ENCODE assay signal across 7 cellular contexts in the genomic region with DNA sequence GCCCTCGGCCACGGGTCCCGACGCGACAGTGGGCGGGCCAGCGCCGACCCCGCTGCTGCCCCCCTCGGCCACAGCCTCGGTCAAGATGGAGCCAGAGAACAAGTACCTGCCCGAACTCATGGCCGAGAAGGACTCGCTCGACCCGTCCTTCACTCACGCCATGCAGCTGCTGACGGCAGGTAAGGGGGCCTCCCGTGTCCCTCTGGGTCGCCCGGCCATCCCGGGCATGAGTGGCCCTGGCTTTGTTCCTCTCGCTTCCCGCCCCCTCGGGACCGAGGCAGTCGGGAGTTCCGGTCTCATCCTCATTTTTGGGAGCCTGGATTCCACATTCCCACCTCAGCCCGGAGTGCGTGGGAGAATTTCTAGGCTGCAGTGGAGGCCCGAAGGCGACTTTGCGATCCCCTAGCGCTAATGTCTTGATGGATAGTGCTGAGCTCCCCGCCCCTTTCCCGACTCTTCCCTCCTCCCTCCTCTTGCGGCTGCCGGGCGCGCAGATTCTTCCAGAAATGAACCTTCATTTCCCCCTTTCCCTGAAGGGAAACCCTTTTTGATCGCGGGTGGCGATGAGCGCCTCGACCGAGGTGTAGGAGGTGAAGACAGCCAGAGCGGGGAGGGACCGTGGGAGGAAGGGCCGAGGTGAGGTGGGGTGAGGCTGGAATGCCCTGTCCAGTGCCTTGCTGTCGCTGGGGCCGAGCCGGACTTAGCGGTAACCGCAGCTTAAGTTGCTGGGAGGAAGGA. TPM values are rescaled to one million over a fixed set of nuclear protein-coding genes. Genes with fewer than 3 reads are reported as not detected.
DNase-seq lines count a peak whose midpoint lies in the region; TF ChIP-seq lines count a peak whose summit lies in the region.

No MANE protein-coding gene starts in this region.

- H2BK12ac ChIP-seq in mesenchymal stem cell (ENCODE audit: low read length in 2 of 2): peak overlapping the region in 1 of 2 experiments; percentile 73

- H3K4me3 ChIP-seq in GM12875 (ENCODE audit: low read depth, low read length) (peak overlapping the region; percentile 99), HAP-1 (peak overlapping the region; percentile 99), MG63 (peak overlapping the region; percentile 98), endodermal cell (ENCODE audit: low read length) (peak overlapping the region; percentile 99), mesenchymal stem cell (ENCODE audit: insufficient read depth in 1 of 2, low read depth in 1 of 2, low read length in 2 of 2) (peak overlapping the region; percentile 95 to 99)

- TF ChIP-seq CTCF in GM12875 (IDR thresholded peaks at IDR 0.05; ENCODE audit: borderline replicate concordance, insufficient read depth, low read depth, low read length) (no peak), endodermal cell (conservative IDR thresholded peaks at IDR 0.05) (peak; percentile 35)

- H3K36me3 Mint-ChIP-seq in activated CD4-positive, alpha-beta memory T cell treated with anti-CD3 and anti-CD28 coated beads, Interleukin-2, amount 10 ng/mL, durations not matched to agents 7 days and 5 days (ENCODE audit: low read depth): peaks cover 29% of the 10 kb centered on the region
- peaks cover 19% of the 10 kb centered on the region for H3K36me3 Mint-ChIP-seq in endodermal cell (ENCODE audit: low read depth)

- H2BK120ac ChIP-seq in mesenchymal stem cell (ENCODE audit: low read depth, low read length): peak overlapping the region; percentile 97

- H3K36me3 ChIP-seq in HAP-1 (replicated peaks) (peaks cover 26% of the 10 kb centered on the region), MG63 (peaks cover 36% of the 10 kb centered on the region), endodermal cell (ENCODE audit: control insufficient read depth, insufficient read depth, low read length) (peaks cover 31% of the 10 kb centered on the region), mesenchymal stem cell (ENCODE audit: control insufficient read depth in 1 of 2, insufficient read depth in 2 of 2, low read depth in 1 of 2, low read length in 2 of 2) (peaks cover 0 to 8% of the 10 kb centered on the region in 2 experiments)

- H3K4me1 ChIP-seq in HAP-1: peaks cover 21% of the 10 kb centered on the region
- H3K4me1 ChIP-seq in endodermal cell (ENCODE audit: control insufficient read depth, insufficient read depth, low read length): no peaks in the 10 kb centered on the region
- peaks cover 5% of the 10 kb centered on the region for H3K4me1 ChIP-seq in mesenchymal stem cell (ENCODE audit: control insufficient read depth, insufficient read depth, low read depth, low read length)

- H3K27me3 ChIP-seq in HAP-1 (ENCODE audit: low read depth) (no peaks in the 10 kb centered on the region), MG63 (no peaks in the 10 kb centered on the region), endodermal cell (ENCODE audit: control insufficient read depth, insufficient read depth, low read length, poor library complexity, severe bottlenecking) (no peaks in the 10 kb centered on the region), mesenchymal stem cell (ENCODE audit: control insufficient read depth in 1 of 2, insufficient read depth in 1 of 2, low read length in 2 of 2) (no peaks in the 10 kb centered on the region)

- H3K79me1 ChIP-seq in mesenchymal stem cell (replicated peaks; ENCODE audit: low read length, poor library complexity, severe bottlenecking): no peaks in the 10 kb centered on the region

- H3K9ac ChIP-seq in endodermal cell (ENCODE audit: extremely low read depth, low read length, poor library complexity, severe bottlenecking) (peak overlapping the region; percentile 96), mesenchymal stem cell (ENCODE audit: low read length) (peak overlapping the region; percentile 98)

- H3K4me2 ChIP-seq in mesenchymal stem cell (ENCODE audit: low read length, poor library complexity, severe bottlenecking): peak overlapping the region; percentile 38

- H3K4ac ChIP-seq in mesenchymal stem cell (ENCODE audit: low read depth in 1 of 2, low read length in 2 of 2): peak overlapping the region; percentile 98 to 100

- peak overlapping the region; percentile 74 for H2AK5ac ChIP-seq in mesenchymal stem cell (ENCODE audit: low read length, severe bottlenecking)

- peak overlapping the region; percentile 99 for H3K27ac ChIP-seq in endodermal cell (ENCODE audit: low read depth, low read length)
- peak overlapping the region; percentile 83 for H3K27ac ChIP-seq in mesenchymal stem cell (ENCODE audit: low read length, poor library complexity, severe bottlenecking)

- no peaks in the 10 kb centered on the region for H3K9me3 ChIP-seq in HAP-1
- H3K9me3 ChIP-seq in MG63: no peaks in the 10 kb centered on the region
- H3K9me3 ChIP-seq in endodermal cell (ENCODE audit: control insufficient read depth, low read length): no peaks in the 10 kb centered on the region
- H3K9me3 ChIP-seq in mesenchymal stem cell (ENCODE audit: control insufficient read depth, low read length): no peaks in the 10 kb centered on the region

- CTCF ChIA-PET in activated CD4-positive, alpha-beta memory T cell treated with anti-CD3 and anti-CD28 coated beads, Interleukin-2, amount 10 ng/mL, durations not matched to agents 7 days and 5 days (lab: Charles Lee): interaction anchor here (2.5 kb wide), 1 partner anchor 11 kb away, joined by 18 read pairs; no protein-coding TSS in a partner anchor

- peak overlapping the region; percentile 93 for H3K27ac Mint-ChIP-seq in activated CD4-positive, alpha-beta memory T cell treated with anti-CD3 and anti-CD28 coated beads, Interleukin-2, amount 10 ng/mL, durations not matched to agents 7 days and 5 days
- H3K27ac Mint-ChIP-seq in endodermal cell: peak overlapping the region; percentile 96

- peak overlapping the region; percentile 99 for H2BK5ac ChIP-seq in mesenchymal stem cell (ENCODE audit: low read depth, low read length, poor library complexity, severe bottlenecking)

- peak overlapping the region; percentile 100 for H4K91ac ChIP-seq in mesenchymal stem cell (ENCODE audit: low read length)

- H3K23ac ChIP-seq in mesenchymal stem cell (ENCODE audit: low read length in 2 of 2): peak overlapping the region; percentile 70 to 99

- peak overlapping the region; percentile 100 for H3K18ac ChIP-seq in mesenchymal stem cell (ENCODE audit: low read depth in 1 of 2, low read length in 2 of 2)

- H3K14ac ChIP-seq in mesenchymal stem cell (ENCODE audit: low read length in 2 of 2): peak overlapping the region; percentile 99

- WGBS in endodermal cell (ENCODE audit: insufficient coverage in 1 of 2, insufficient read length in 1 of 2), 2 experiments: 0% methylated on average over 18 to 54 of the region's 54 CpGs
- under 1% methylated on average over 54 of the region's 54 CpGs for WGBS in mesenchymal stem cell

- peak overlapping the region; percentile 96 for H2BK15ac ChIP-seq in mesenchymal stem cell (ENCODE audit: low read depth, poor library complexity, severe bottlenecking)

- POLR2A ChIA-PET in activated CD4-positive, alpha-beta memory T cell treated with anti-CD3 and anti-CD28 coated beads, Interleukin-2, amount 10 ng/mL, durations not matched to agents 7 days and 5 days (lab: Charles Lee): interaction anchor here (0.7 to 5.2 kb wide), 25 partner anchors 9 to 380 kb away, joined by 3 to 34 read pairs (median 6); partner anchors contain the start of genes BSDC1, KPNA6, PTP4A2 and SPOCD1

- peaks cover 36% of the 10 kb centered on the region for H3K4me1 Mint-ChIP-seq in activated CD4-positive, alpha-beta memory T cell treated with anti-CD3 and anti-CD28 coated beads, Interleukin-2, amount 10 ng/mL, durations not matched to agents 7 days and 5 days
- peaks cover 19% of the 10 kb centered on the region for H3K4me1 Mint-ChIP-seq in endodermal cell

- in situ Hi-C loops in HAP-1 (cut with MboI; ENCODE audit: low sequenced_read_pairs): no loop called here

- peak overlapping the region; percentile 73 for H2AFZ ChIP-seq in mesenchymal stem cell (ENCODE audit: low read depth, low read length)

- H3K4me3 Mint-ChIP-seq in activated CD4-positive, alpha-beta memory T cell treated with anti-CD3 and anti-CD28 coated beads, Interleukin-2, amount 10 ng/mL, durations not matched to agents 7 days and 5 days: peak overlapping the region; percentile 84
- peak overlapping the region; percentile 99 for H3K4me3 Mint-ChIP-seq in endodermal cell

- no peaks in the 10 kb centered on the region for H3K27me3 Mint-ChIP-seq in activated CD4-positive, alpha-beta memory T cell treated with anti-CD3 and anti-CD28 coated beads, Interleukin-2, amount 10 ng/mL, durations not matched to agents 7 days and 5 days
- no peaks in the 10 kb centered on the region for H3K27me3 Mint-ChIP-seq in endodermal cell (ENCODE audit: insufficient read depth)

- H3K9me3 Mint-ChIP-seq in activated CD4-positive, alpha-beta memory T cell treated with anti-CD3 and anti-CD28 coated beads, Interleukin-2, amount 10 ng/mL, durations not matched to agents 7 days and 5 days: no peaks in the 10 kb centered on the region
- H3K9me3 Mint-ChIP-seq in endodermal cell: no peaks in the 10 kb centered on the region

- DNase-seq in HAP-1 (ENCODE audit: low spot score in 2 of 2) (peak in 1 of 2 experiments; percentile 71), MG63 (peak; percentile 45), endodermal cell (peak; percentile 72), mesenchymal stem cell (peak; percentile 69)
- peak; percentile 40 for DNase-seq in activated CD4-positive, alpha-beta memory T cell treated with anti-CD3 and anti-CD28 coated beads, Interleukin-2, amount 10 ng/mL, durations not matched to agents 7 days and 5 days
- DNase-seq in stimulated activated CD8-positive, alpha-beta memory T cell treated with anti-CD3 and anti-CD28 coated beads, Interleukin-2, amount 100 ng/mL, for 48 hours (ENCODE audit: low read depth in 2 of 2): peak; percentile 10 to 16

- peak overlapping the region; percentile 98 for H4K8ac ChIP-seq in mesenchymal stem cell (ENCODE audit: low read length)

RNA-seq across cellular contexts. Expression of gene KHDRBS1, which starts 0.7 kb away (rescaled TPM):
- 123 and 150 TPM in 2 replicates for total RNA-seq in MG63 (2014; rRNA removed; shearing (Covaris generic); ENCODE audit: low replicate concordance)
- total RNA-seq in activated CD4-positive, alpha-beta memory T cell treated with anti-CD3 and anti-CD28 coated beads, Interleukin-2, amount 10 ng/mL, durations not matched to agents 7 days and 5 days: 100 to 1,000 TPM; 168 to 169 TPM
- 100 to 1,000 TPM; 201 to 235 TPM for total RNA-seq in endodermal cell
- 307 TPM for polyA plus RNA-seq in endodermal cell (2013, experiment 1 of 2)
- polyA plus RNA-seq in endodermal cell (2013, experiment 2 of 2): 280 TPM
- 111 TPM for polyA plus RNA-seq in mesenchymal stem cell (2013, experiment 1 of 2)
- polyA plus RNA-seq in mesenchymal stem cell (2013, experiment 2 of 2): 113 TPM

RNA-seq across cellular contexts. Expression of gene TMEM39B, which starts 58.4 kb away (rescaled TPM):
- total RNA-seq in MG63 (2014; rRNA removed; shearing (Covaris generic); ENCODE audit: low replicate concordance): 7.3 and 13.0 TPM in 2 replicates
- total RNA-seq in activated CD4-positive, alpha-beta memory T cell treated with anti-CD3 and anti-CD28 coated beads, Interleukin-2, amount 10 ng/mL, durations not matched to agents 7 days and 5 days: 10 to 100 TPM; 24.5 to 28.0 TPM
- 10 to 100 TPM; 11.0 to 20.3 TPM for total RNA-seq in endodermal cell
- polyA plus RNA-seq in endodermal cell (2013, experiment 1 of 2): 26.6 TPM
- polyA plus RNA-seq in endodermal cell (2013, experiment 2 of 2): 25.9 TPM
- 13.7 TPM for polyA plus RNA-seq in mesenchymal stem cell (2013, experiment 1 of 2)
- 13.0 TPM for polyA plus RNA-seq in mesenchymal stem cell (2013, experiment 2 of 2)
